ENCODE assay signal across 29 cellular contexts in the genomic region with DNA sequence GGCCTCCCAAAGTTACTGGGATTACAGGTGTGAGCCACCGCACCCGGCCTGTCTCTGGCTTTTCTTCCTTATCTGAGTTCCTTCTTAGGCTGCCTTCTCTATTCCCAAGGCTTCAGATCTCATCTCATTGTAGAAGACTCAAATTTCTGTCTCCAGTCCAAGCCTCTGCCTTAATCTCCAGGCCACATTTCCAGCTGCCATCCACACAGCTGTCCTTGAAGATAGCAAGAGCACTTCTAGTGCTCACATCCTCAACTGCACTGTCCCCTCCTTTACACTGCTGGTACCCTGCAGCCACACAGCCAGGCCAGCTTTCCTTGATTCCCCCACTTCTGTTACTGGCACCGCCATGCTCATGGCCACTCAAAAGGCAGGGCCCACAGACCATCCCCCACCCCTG.
"Had no signal": no experiment of that assay in that cellular context is flagged by ENCODE, and none has a peak within 500 bp of the region (broad histone marks: within the 10 kb centered on the region; RNA-seq: fewer than 3 reads in every experiment).

No MANE protein-coding gene starts in this region.

- H3K4me1 Mint-ChIP-seq: activated naive CD4-positive, alpha-beta T cell treated with anti-CD3 and anti-CD28 coated beads, Interleukin-2, amount 50 U/mL, for 24 hours; WTC11 had no signal

- H3K27ac Mint-ChIP-seq: activated CD4-positive, alpha-beta T cell treated with anti-CD3 and anti-CD28 coated beads for 36 hours; activated CD4-positive, alpha-beta T cell treated with anti-CD3 and anti-CD28 coated beads, Interleukin-2, amount 10 ng/mL, durations not matched to agents 7 days and 5 days; activated naive CD4-positive, alpha-beta T cell treated with anti-CD3 and anti-CD28 coated beads, Interleukin-2, amount 50 U/mL, for 24 hours; activated T-cell treated with anti-CD3 and anti-CD28 coated beads, Interleukin-2, amount 50 U/mL, for 72 hours; T-cell; WTC11 had no signal

- ATAC-seq: activated CD4-positive, alpha-beta T cell treated with anti-CD3 and anti-CD28 coated beads for 36 hours; activated CD4-positive, CD25-positive, alpha-beta regulatory T cell treated with anti-CD3 and anti-CD28 coated beads, Interleukin-2, amount 50 U/mL, for 24 hours; activated T-cell treated with anti-CD3 and anti-CD28 coated beads, Interleukin-2, amount 50 U/mL, for 72 hours; activated T-helper 17 cell treated with anti-CD3 and anti-CD28 coated beads, Interleukin-2, amount 50 U/mL, for 72 hours; body of pancreas; PC-3; Right ventricle myocardium inferior; SK-N-SH treated with all-trans-retinoic acid at 6 μM for 48 hours; T-cell; WTC11 had no signal

- H3K4me3 Mint-ChIP-seq: activated CD4-positive, alpha-beta T cell treated with anti-CD3 and anti-CD28 coated beads for 36 hours; activated CD4-positive, alpha-beta T cell treated with anti-CD3 and anti-CD28 coated beads, Interleukin-2, amount 10 ng/mL, durations not matched to agents 7 days and 5 days; activated naive CD4-positive, alpha-beta T cell treated with anti-CD3 and anti-CD28 coated beads, Interleukin-2, amount 50 U/mL, for 24 hours; activated T-cell treated with anti-CD3 and anti-CD28 coated beads, Interleukin-2, amount 50 U/mL, for 72 hours; activated T-helper 17 cell treated with anti-CD3 and anti-CD28 coated beads, Interleukin-2, amount 50 U/mL, for 72 hours; T-cell; WTC11 had no signal

- H3K9me3 Mint-ChIP-seq: activated CD4-positive, alpha-beta T cell treated with anti-CD3 and anti-CD28 coated beads, Interleukin-2, amount 10 ng/mL, durations not matched to agents 7 days and 5 days; activated naive CD4-positive, alpha-beta T cell treated with anti-CD3 and anti-CD28 coated beads, Interleukin-2, amount 50 U/mL, for 24 hours; activated T-cell treated with anti-CD3 and anti-CD28 coated beads, Interleukin-2, amount 50 U/mL, for 72 hours; activated T-helper 17 cell treated with anti-CD3 and anti-CD28 coated beads, Interleukin-2, amount 50 U/mL, for 72 hours; T-cell; WTC11 had no signal

- H3K27me3 Mint-ChIP-seq: activated CD4-positive, alpha-beta T cell treated with anti-CD3 and anti-CD28 coated beads for 36 hours; activated CD4-positive, alpha-beta T cell treated with anti-CD3 and anti-CD28 coated beads, Interleukin-2, amount 10 ng/mL, durations not matched to agents 7 days and 5 days; activated naive CD4-positive, alpha-beta T cell treated with anti-CD3 and anti-CD28 coated beads, Interleukin-2, amount 50 U/mL, for 24 hours; activated T-helper 17 cell treated with anti-CD3 and anti-CD28 coated beads, Interleukin-2, amount 50 U/mL, for 72 hours; T-cell had no signal

- DNase-seq: activated CD4-positive, alpha-beta T cell treated with anti-CD3 and anti-CD28 coated beads for 36 hours; activated CD4-positive, alpha-beta T cell treated with anti-CD3 and anti-CD28 coated beads, Interleukin-2, amount 10 ng/mL, durations not matched to agents 7 days and 5 days; activated CD4-positive, alpha-beta T cell treated with anti-CD3 and anti-CD28 coated beads, Interleukin-2, amount 50 U/mL, for 48 hours; activated effector memory CD4-positive, alpha-beta T cell treated with anti-CD3 and anti-CD28 coated beads, Interleukin-2, amount 50 U/mL, for 16 hours; activated naive CD4-positive, alpha-beta T cell; activated T-cell treated with anti-CD3 and anti-CD28 coated beads, Interleukin-2, amount 50 U/mL, for 1 hour; activated T-cell treated with anti-CD3 and anti-CD28 coated beads, Interleukin-2, amount 50 U/mL, for 72 hours; adrenal gland; body of pancreas; NCI-H1092 treated with DMSO at 0.1 percent for 48 hours; NCI-H1417 treated with DMSO at 0.1 percent for 48 hours; NCI-H187 treated with DMSO at 0.1 percent for 48 hours; NCI-H2081; NCI-H2171 treated with DMSO at 0.1 percent for 48 hours; NCI-H226; NCI-H446 treated with DMSO at 0.1 percent for 48 hours; NCI-H524; NCI-H69; NCI-H82; PC-3; Peyer's patch; SIG-M5; T-cell had no signal
